8 cellular contexts compared by ENCODE assay signal in genomic region chr17:68036304-68037147, GRCh38. TPM values are rescaled to one million over a fixed set of nuclear protein-coding genes. Genes with fewer than 3 reads are reported as not detected.
DNase-seq lines count a peak whose midpoint lies in the region; ATAC-seq and TF ChIP-seq lines count a peak whose summit lies in the region.

No MANE protein-coding gene starts in this region.

- no peak overlapping the region for H3K27ac ChIP-seq in AG04450 (ENCODE audit: low read depth, low read length)
- H3K27ac ChIP-seq in liver (ENCODE audit: low read depth in 1 of 2, low read length in 2 of 2) = peak overlapping the region; percentile 80 to 90

- TF ChIP-seq CTCF in AG04450 (IDR thresholded peaks at IDR 0.05; ENCODE audit: low read depth, low read length) (no peak), liver (IDR thresholded peaks at IDR 0.05; ENCODE audit: low read depth, low read length, missing input control) (no peak), type B pancreatic cell (conservative IDR thresholded peaks at IDR 0.05) (no peak)

- POLR2A ChIA-PET in AG04450 (lab: Yijun Ruan, JAX) = interaction anchor here (0.5 to 1.1 kb wide), 3 partner anchors 19 to 421 kb away, joined by 3 to 10 read pairs (median 3); partner anchors contain the start of gene WIPI1

- 28% methylated on average over 11 of the region's 11 CpGs for WGBS in liver

- H3K4me3 ChIP-seq in AG04450 (ENCODE audit: low read depth, low read length) (peak overlapping the region; percentile 92), liver (ENCODE audit: low read depth in 1 of 3, low read length in 3 of 3) (peak overlapping the region; percentile 87 to 98 (median 97))

- peak overlapping the region; percentile 94 for H3K4me3 Mint-ChIP-seq in type B pancreatic cell

- H3K9ac ChIP-seq in liver (ENCODE audit: low read depth in 1 of 2, low read length in 2 of 2) = peak overlapping the region; percentile 74 to 76

- H3K27me3 ChIP-seq in AG04450 (ENCODE audit: control insufficient read depth, insufficient read depth, low read length) (no peaks in the 10 kb centered on the region), liver (ENCODE audit: control insufficient read depth in 4 of 4, insufficient read depth in 4 of 4, low read length in 3 of 4) (no peaks in the 10 kb centered on the region)

- peaks cover 3 to 17% (median 3%) of the 10 kb centered on the region in 4 donors for H3K36me3 ChIP-seq in liver (ENCODE audit: control insufficient read depth in 4 of 4, insufficient read depth in 3 of 4, low read depth in 1 of 4, low read length in 3 of 4)

- H3K9me3 Mint-ChIP-seq in type B pancreatic cell = no peaks in the 10 kb centered on the region

- CTCF ChIA-PET in AG04450 (lab: Charles Lee) = interaction anchor here (1.0 to 1.5 kb wide), 2 partner anchors 73 to 164 kb away, joined by 3 read pairs; no protein-coding TSS in a partner anchor

- H3K4me1 ChIP-seq in liver (ENCODE audit: control insufficient read depth in 4 of 4, insufficient read depth in 4 of 4, low read length in 3 of 4) = peaks cover 0 to 10% (median 4%) of the 10 kb centered on the region in 4 donors

- peaks cover 8% of the 10 kb centered on the region for H3K4me1 Mint-ChIP-seq in type B pancreatic cell (ENCODE audit: unreplicated experiment)

- H3K9me3 ChIP-seq in AG04450 (ENCODE audit: control insufficient read depth, insufficient read depth, low read length) (peaks cover 4% of the 10 kb centered on the region; the same call in 1 of the 2 replicates), liver (ENCODE audit: control insufficient read depth in 4 of 4, low read length in 3 of 4) (no peaks in the 10 kb centered on the region)

- DNase-seq in AG04450 (ENCODE audit: low read depth, low spot score) (no peak), amniotic stem cell (lab: John Stamatoyannopoulos, UW) (peak; percentile 55), type B pancreatic cell (ENCODE audit: extremely low spot score, unreplicated experiment) (no peak), cerebellar cortex (ENCODE audit: low spot score) (no peak), mesenteric fat pad (ENCODE audit: low spot score) (no peak)

- TF ChIP-seq RAD21 in liver (IDR thresholded peaks at IDR 0.05) = no peak

- H3K36me3 Mint-ChIP-seq in type B pancreatic cell = peaks cover 22% of the 10 kb centered on the region

- peak overlapping the region; percentile 91 for H3K27ac Mint-ChIP-seq in type B pancreatic cell

- no peaks in the 10 kb centered on the region for H3K27me3 Mint-ChIP-seq in type B pancreatic cell

- ATAC-seq in HG02870 (IDR thresholded peaks at IDR 0.05; ENCODE audit: unreplicated experiment) (peak; percentile 6), HG02610 (IDR thresholded peaks at IDR 0.05; ENCODE audit: unreplicated experiment) (no peak)

TF ChIP-seq in liver, 16 proteins besides CTCF, POLR2A, EP300 and RAD21:
- TF ChIP-seq NR2F2 (IDR thresholded peaks at IDR 0.05) = no peak
- no peak for TF ChIP-seq HNF4A (conservative IDR thresholded peaks at IDR 0.05)
- no peak for TF ChIP-seq FOXA2 (IDR thresholded peaks at IDR 0.05)
- no peak for TF ChIP-seq HNF4G (IDR thresholded peaks at IDR 0.05)
- TF ChIP-seq REST (IDR thresholded peaks at IDR 0.05) = no peak
- no peak for TF ChIP-seq EGR1 (IDR thresholded peaks at IDR 0.05; ENCODE audit: low read depth in 2 of 2)
- TF ChIP-seq MAX (IDR thresholded peaks at IDR 0.05) = no peak
- no peak for TF ChIP-seq SP1 (IDR thresholded peaks at IDR 0.05)

RNA-seq across cellular contexts. Expression of gene KPNA2, which starts 1.0 kb away (rescaled TPM):
- polyA plus RNA-seq in AG04450 (2011; rRNA removed) (134 and 151 TPM in 2 replicates), liver (10 to 100 TPM; 15.4 to 20.2 TPM)
- 174 and 202 TPM in 2 replicates for polyA minus RNA-seq in AG04450 (2011; rRNA and poly(A)+ RNA removed)
- total RNA-seq in liver (10 to 100 TPM; 10.5 to 61.1 TPM), type B pancreatic cell (ENCODE audit: low replicate concordance) (99.6 and 211 TPM in 2 replicates), mesenteric fat pad (37.9 TPM)

RNA-seq across cellular contexts. Expression of gene C17orf58, which starts 40.3 kb away (rescaled TPM):
- polyA plus RNA-seq in AG04450 (2011; rRNA removed) (11.3 and 14.4 TPM in 2 replicates), liver (10 to 100 TPM in 1 of 2 donors, 1 to 10 TPM in 1; 9.3 to 10.3 TPM)
- polyA minus RNA-seq in AG04450 (2011; rRNA and poly(A)+ RNA removed) = 6.8 and 7.6 TPM in 2 replicates
- total RNA-seq in liver (10 to 100 TPM in 1 of 2 donors, 1 to 10 TPM in 1; 6.4 to 13.4 TPM), type B pancreatic cell (ENCODE audit: low replicate concordance) (8.1 and 8.8 TPM in 2 replicates), mesenteric fat pad (8.8 TPM)
